Comparison of ENCODE assay signal across 8 cellular contexts in the genomic region with DNA sequence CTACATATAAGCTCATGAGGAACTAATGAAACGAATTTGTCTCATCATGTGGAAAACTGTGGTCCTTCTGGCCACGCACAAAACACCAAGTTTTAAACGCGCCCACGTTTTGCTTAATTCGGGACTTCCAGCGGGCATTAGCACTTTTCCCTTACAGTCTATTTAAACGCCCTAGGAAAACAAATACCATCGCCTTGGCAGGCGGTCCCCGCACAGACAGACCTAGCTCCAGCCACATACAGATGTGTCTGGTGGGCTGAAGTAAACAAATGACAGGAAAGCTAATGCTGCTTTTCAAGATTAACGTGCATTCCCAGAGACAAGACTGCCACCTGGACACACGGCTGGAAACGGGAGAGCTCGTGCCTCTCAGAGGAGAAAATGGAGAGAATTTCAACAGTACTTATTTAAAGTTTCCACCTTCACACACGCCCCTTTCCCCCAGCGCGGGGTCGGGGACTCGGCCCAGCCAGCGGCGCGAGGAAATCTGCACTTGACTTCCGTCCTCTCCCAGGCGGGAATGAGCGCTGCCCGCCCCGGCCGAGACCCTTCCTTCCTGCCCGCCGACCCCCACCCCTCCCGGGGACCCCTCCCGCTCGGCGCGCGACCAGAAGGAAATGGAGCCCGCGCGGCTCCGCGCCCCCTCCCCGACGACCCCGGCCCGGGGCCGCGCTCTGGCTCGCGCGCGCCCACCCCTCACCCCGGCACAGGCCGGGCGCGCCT. TPM values are rescaled to one million over a fixed set of nuclear protein-coding genes. Genes with fewer than 3 reads are reported as not detected.
DNase-seq lines count a peak whose midpoint lies in the region; ATAC-seq, FAIRE-seq and TF ChIP-seq lines count a peak whose summit lies in the region.

No MANE protein-coding gene starts in this region.

- H3K4me1 ChIP-seq in OCI-LY7 (ENCODE audit: insufficient read depth, low read length, poor library complexity, severe bottlenecking) (peaks cover 46% of the 10 kb centered on the region), gastroesophageal sphincter (peaks cover 23 to 58% (median 35%) of the 10 kb centered on the region in 3 donors), upper lobe of left lung (peaks cover 38 to 44% (median 43%) of the 10 kb centered on the region in 4 donors)

- H3K4me3 ChIP-seq in OCI-LY7 (ENCODE audit: low read depth, low read length, poor library complexity, severe bottlenecking) (peak overlapping the region; percentile 84), gastroesophageal sphincter (peak overlapping the region; percentile 96 to 99), upper lobe of left lung (peak overlapping the region; percentile 22 to 93 (median 88))

- H2AFZ ChIP-seq in OCI-LY7 (ENCODE audit: low read length): peak overlapping the region; percentile 56; the same call in 1 of the 2 replicates

- intact Hi-C loops in OCI-LY7 (cut with micrococcal nuclease; ENCODE audit: unreplicated experiment): loop anchor here (1.0 to 10.0 kb wide), 6 partner anchors 81 to 1886 kb away; a partner anchor contains a TSS

- FAIRE-seq in D721Med (lab: Jason Lieb, UNC): no peak

- H3K4me2 ChIP-seq in OCI-LY7 (ENCODE audit: low read length): peak overlapping the region; percentile 96

- TF ChIP-seq EP300 in gastroesophageal sphincter (IDR thresholded peaks at IDR 0.05) (no peak), upper lobe of left lung (IDR thresholded peaks at IDR 0.05) (no peak)

- DNase-seq in GM10248 (ENCODE audit: extremely low spot score) (peak; percentile 22), OCI-LY7 (ENCODE audit: low spot score) (peak; percentile 50), occipital lobe (lab: John Stamatoyannopoulos, UW) (peak; percentile 14), upper lobe of left lung (peak; percentile 42 to 92), D721Med (ENCODE audit: insufficient read length, low spot score) (no peak)
- peak in 3 of 4 experiments; percentile 15 to 19 (median 15) for DNase-seq in activated naive CD4-positive, alpha-beta T cell (lab: John Stamatoyannopoulos, UW)

- BruUV-seq in OCI-LY7 (replicated peaks; lab: Mats Ljungman, UMichigan): no TSS peak

- ATAC-seq in HG03064 (IDR thresholded peaks at IDR 0.05; ENCODE audit: low read depth, unreplicated experiment) (peak; percentile 1), gastroesophageal sphincter (no peak), upper lobe of left lung (ENCODE audit: low FRiP score in 2 of 2) (peak in 1 of 2 donors; percentile 24)

- no peaks in the 10 kb centered on the region for H3K9me3 ChIP-seq in OCI-LY7 (ENCODE audit: low read length)
- no peaks in the 10 kb centered on the region for H3K9me3 ChIP-seq in gastroesophageal sphincter
- H3K9me3 ChIP-seq in upper lobe of left lung: no peaks in the 10 kb centered on the region

- H3K27ac ChIP-seq in OCI-LY7 (ENCODE audit: low read depth, low read length, poor library complexity, severe bottlenecking) (peak overlapping the region; percentile 40), gastroesophageal sphincter (peak overlapping the region; percentile 94 to 99 (median 98)), upper lobe of left lung (peak overlapping the region; percentile 90 to 99 (median 92))

- H4K20me1 ChIP-seq in OCI-LY7 (ENCODE audit: insufficient read depth, low read length): peaks cover 29% of the 10 kb centered on the region

- H3K9me2 ChIP-seq in OCI-LY7 (ENCODE audit: insufficient read depth, low read length): no peaks in the 10 kb centered on the region

- 0 to 1% methylated on average over 14 to 23 of the region's 56 CpGs for WGBS in gastroesophageal sphincter (ENCODE audit: low coverage in 1 of 2), 2 donors
- WGBS in upper lobe of left lung, 2 donors: 0% methylated on average over 16 to 44 of the region's 56 CpGs

- H3K36me3 ChIP-seq in OCI-LY7 (ENCODE audit: insufficient read depth, low read length) (no peaks in the 10 kb centered on the region), gastroesophageal sphincter (no peaks in the 10 kb centered on the region), upper lobe of left lung (no peaks in the 10 kb centered on the region)

- peak in 1 of 2 donors; percentile 3 for TF ChIP-seq POLR2A in gastroesophageal sphincter (IDR thresholded peaks at IDR 0.05)
- peak in 2 of 4 donors; percentile 19 to 24 for TF ChIP-seq POLR2A in upper lobe of left lung (IDR thresholded peaks at IDR 0.05)

- peak; percentile 7 for TF ChIP-seq CTCF in GM10248 (IDR thresholded peaks at IDR 0.05; ENCODE audit: control extremely low read depth, extremely low read depth, low read depth, missing control alignments)
- TF ChIP-seq CTCF in OCI-LY7 (conservative IDR thresholded peaks at IDR 0.05; ENCODE audit: low read length): no peak
- TF ChIP-seq CTCF in gastroesophageal sphincter (IDR thresholded peaks at IDR 0.05): no peak
- TF ChIP-seq CTCF in upper lobe of left lung (IDR thresholded peaks at IDR 0.05): no peak
- TF ChIP-seq CTCF in D721Med (IDR thresholded peaks at IDR 0.05; ENCODE audit: insufficient read depth, missing control alignments): no peak

- H3K27me3 ChIP-seq in gastroesophageal sphincter (no peaks in the 10 kb centered on the region), upper lobe of left lung (no peaks in the 10 kb centered on the region)

- POLR2A ChIA-PET in GM10248 (lab: Yijun Ruan, JAX): interaction anchor here (0.9 to 1.3 kb wide), 2 partner anchors 40 to 80 kb away, joined by 3 to 7 read pairs; no protein-coding TSS in a partner anchor
- POLR2A ChIA-PET in OCI-LY7 (lab: Charles Lee): interaction anchor here (0.6 to 0.7 kb wide), 3 partner anchors 56 to 171 kb away, joined by 3 to 6 read pairs (median 3); no protein-coding TSS in a partner anchor

- CTCF ChIA-PET in GM10248 (lab: Yijun Ruan, JAX) (interaction anchor here (0.6 to 1.4 kb wide), 5 partner anchors 9 to 101 kb away, joined by 3 to 4 read pairs (median 4); no protein-coding TSS in a partner anchor), OCI-LY7 (lab: Charles Lee; ENCODE audit: unreplicated experiment) (interaction anchor here (1.0 kb wide), 1 partner anchor 9 kb away, joined by 3 read pairs; no protein-coding TSS in a partner anchor)

- H3K79me2 ChIP-seq in OCI-LY7 (ENCODE audit: insufficient read depth, low read depth, low read length): peaks cover 52% of the 10 kb centered on the region

RNA-seq across cellular contexts. Expression of a gene that starts 0.9 kb away (rescaled TPM):
- 9.9 and 11.5 TPM in 2 replicates for total RNA-seq in OCI-LY7 (2014; rRNA removed; shearing (Covaris generic))
- total RNA-seq in OCI-LY7 (2022) (27.6 and 28.0 TPM in 2 replicates), gastroesophageal sphincter (100 to 1,000 TPM in 1 of 4 donors, 10 to 100 TPM in 3; 55.7 to 116 (median 78.8) TPM), occipital lobe (67.4 TPM), upper lobe of left lung (10 to 100 TPM; 11.9 to 78.8 (median 30.5) TPM)

Comparison
In these comparisons a context has a peak if more than half of its experiments do, and no peak if none do; other contexts are left out.
1. H3K27ac ChIP-seq: peak in every context shown above with its lines; median percentile 98 in gastroesophageal sphincter; 92 in upper lobe of left lung; 40 in OCI-LY7.